Comparison of ENCODE assay signal across 23 cellular contexts in the genomic region with DNA sequence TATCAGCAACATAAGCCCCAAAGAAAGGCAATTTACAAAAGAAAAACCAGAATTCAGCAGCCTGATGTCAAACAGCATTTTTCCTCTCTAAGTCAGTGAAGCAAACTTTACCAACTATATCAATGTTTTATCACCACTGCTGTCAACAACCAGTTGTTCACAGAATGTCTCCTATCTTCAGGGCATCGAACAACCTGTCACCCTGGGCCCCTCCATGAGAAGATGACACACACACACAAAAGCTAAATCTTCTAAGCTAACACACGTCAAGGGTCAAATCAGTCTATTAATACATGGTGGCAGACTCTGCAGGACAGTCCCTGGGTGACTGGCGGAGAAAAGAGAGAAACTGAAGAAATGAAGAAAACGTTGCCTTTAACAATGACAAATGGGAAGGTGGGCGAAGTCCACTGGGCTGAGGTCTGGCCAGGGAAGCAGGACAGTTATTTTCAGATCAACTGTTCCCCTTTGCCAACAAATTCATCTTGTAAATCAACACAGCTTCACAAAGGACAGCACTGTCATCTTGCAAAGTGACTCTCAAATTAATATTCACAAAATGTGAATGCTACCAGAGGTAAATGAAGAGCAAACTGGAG. TPM values are rescaled to one million over a fixed set of nuclear protein-coding genes. Genes with fewer than 3 reads are reported as not detected.
DNase-seq lines count a peak whose midpoint lies in the region; FAIRE-seq and TF ChIP-seq lines count a peak whose summit lies in the region.
"Had no signal": no experiment of that assay in that cellular context is flagged by ENCODE, and none has a peak within 500 bp of the region (broad histone marks: within the 10 kb centered on the region; RNA-seq: fewer than 3 reads in every experiment).

No MANE protein-coding gene starts in this region.

- H3K56ac ChIP-seq in H9 (ENCODE audit: insufficient read length, low read depth, low read length) = no peak overlapping the region

- H3K4me3 Mint-ChIP-seq in H9 (no peak overlapping the region), astrocyte (ENCODE audit: unreplicated experiment) (no peak overlapping the region)
- H3K4me3 Mint-ChIP-seq: CD4-positive, alpha-beta memory T cell had no signal

- FAIRE-seq in astrocyte (lab: Jason Lieb, UNC) = no peak
- FAIRE-seq: A549, GM12878, GM18507, H1 had no signal

- H3K79me2 ChIP-seq in H9 (ENCODE audit: insufficient read depth, low read length) (peaks cover 12% of the 10 kb centered on the region; the same call in 1 of the 2 replicates), astrocyte (ENCODE audit: insufficient read depth, low read length) (peaks cover 100% of the 10 kb centered on the region), hepatocyte (peaks cover 99% of the 10 kb centered on the region)

- no peaks in the 10 kb centered on the region for H3K27me3 Mint-ChIP-seq in H9 (ENCODE audit: low read depth)
- no peaks in the 10 kb centered on the region for H3K27me3 Mint-ChIP-seq in astrocyte (ENCODE audit: low read depth, unreplicated experiment)
- H3K27me3 Mint-ChIP-seq: CD4-positive, alpha-beta memory T cell had no signal

- H3K36me3 ChIP-seq in astrocyte (ENCODE audit: insufficient read depth, low read length) (peaks cover 41% of the 10 kb centered on the region), hepatocyte (replicated peaks; ENCODE audit: insufficient read depth, low read depth) (no peaks in the 10 kb centered on the region)

- H4K91ac ChIP-seq in H9 (ENCODE audit: insufficient read length, low read depth, low read length) = no peak overlapping the region

- H3K27ac Mint-ChIP-seq in H9 (peak overlapping the region in 2 of 3 experiments; percentile 4 to 7; a peak in 1 of 7 replicates), astrocyte (ENCODE audit: unreplicated experiment) (peak overlapping the region; percentile 84)
- H3K27ac Mint-ChIP-seq: CD4-positive, alpha-beta memory T cell had no signal

- H2BK20ac ChIP-seq in H9 (ENCODE audit: low read depth, low read length, poor library complexity, severe bottlenecking) = no peak overlapping the region

- no peak overlapping the region for H3K18ac ChIP-seq in H9 (ENCODE audit: insufficient read length, low read depth, low read length)

- no peak overlapping the region for H2AFZ ChIP-seq in H9 (ENCODE audit: low read length)
- no peak overlapping the region for H2AFZ ChIP-seq in astrocyte (ENCODE audit: low read depth, low read length)
- no peak overlapping the region for H2AFZ ChIP-seq in hepatocyte

- H3K14ac ChIP-seq in H9 (ENCODE audit: insufficient read depth, low read length) = no peak overlapping the region

- H3K9me3 ChIP-seq in H9 (ENCODE audit: control insufficient read depth, low read depth, low read length) (no peaks in the 10 kb centered on the region), astrocyte (ENCODE audit: insufficient read depth, low read depth, low read length) (no peaks in the 10 kb centered on the region), hepatocyte (ENCODE audit: low read depth) (no peaks in the 10 kb centered on the region)
- H3K9me3 ChIP-seq: A549 had no signal

- H2AK5ac ChIP-seq in H9 (ENCODE audit: insufficient read length, low read length) = no peak overlapping the region

- H2BK15ac ChIP-seq in H9 (ENCODE audit: low read depth, low read length) = no peak overlapping the region

- H3K9me3 Mint-ChIP-seq in H9 (no peaks in the 10 kb centered on the region; a peak in 1 of 5 replicates), astrocyte (ENCODE audit: unreplicated experiment) (no peaks in the 10 kb centered on the region)

- H3K9ac ChIP-seq in H9 (ENCODE audit: extremely low read depth, insufficient read length, low read length) (no peak overlapping the region), astrocyte (ENCODE audit: low read length) (no peak overlapping the region)

- no peak overlapping the region for H4K8ac ChIP-seq in H9 (replicated peaks; ENCODE audit: insufficient read length, low read depth, low read length)

- H2BK12ac ChIP-seq in H9 (ENCODE audit: insufficient read length, low read depth, low read length) = no peak overlapping the region

- H2BK120ac ChIP-seq in H9 (ENCODE audit: low read depth, low read length, poor library complexity, severe bottlenecking) = no peak overlapping the region

- WGBS in H9 (ENCODE audit: extremely low coverage, insufficient read length, low lambda C conversion rate) = no CpG with 5 or more reads among the region's 5 CpGs
- WGBS in hepatocyte (ENCODE audit: low lambda C conversion rate, missing lambda C conversion rate) = 70% methylated on average over 5 of the region's 5 CpGs

- H3K4me2 ChIP-seq in H9 (ENCODE audit: insufficient read depth, insufficient read length, low read length) (no peak overlapping the region), astrocyte (ENCODE audit: low read length) (no peak overlapping the region), hepatocyte (peak overlapping the region; percentile 17)
- H3K4me2 ChIP-seq: A549 had no signal

- H3K9me2 ChIP-seq in hepatocyte (replicated peaks; ENCODE audit: insufficient read depth) = no peaks in the 10 kb centered on the region

- no peak overlapping the region for H2BK5ac ChIP-seq in H9 (ENCODE audit: insufficient read length, low read length)

- no peak overlapping the region for H3K4ac ChIP-seq in H9 (ENCODE audit: low read depth, low read length)

- no peak overlapping the region for H3T11ph ChIP-seq in H9 (ENCODE audit: low read length)

- no peak overlapping the region for H3K4me3 ChIP-seq in astrocyte (ENCODE audit: insufficient read depth, low read depth, low read length)
- no peak overlapping the region for H3K4me3 ChIP-seq in hepatocyte
- H3K4me3 ChIP-seq: A549, GM12878 had no signal

- H3K36me3 Mint-ChIP-seq in H9 (ENCODE audit: insufficient read depth in 1 of 3, low read depth in 3 of 3) (peaks cover 45 to 46% (median 45%) of the 10 kb centered on the region in 3 experiments), astrocyte (ENCODE audit: low read depth, unreplicated experiment) (peaks cover 53% of the 10 kb centered on the region)
- H3K36me3 Mint-ChIP-seq: CD4-positive, alpha-beta memory T cell had no signal

- H4K20me1 ChIP-seq in H9 (ENCODE audit: control insufficient read depth, insufficient read depth, insufficient read length) (no peaks in the 10 kb centered on the region), astrocyte (ENCODE audit: insufficient read depth, low read length) (peaks cover 100% of the 10 kb centered on the region), hepatocyte (ENCODE audit: insufficient read depth, poor library complexity, severe bottlenecking) (peaks cover 61% of the 10 kb centered on the region)

- no peaks in the 10 kb centered on the region for H3K4me1 ChIP-seq in H9 (ENCODE audit: insufficient read depth, low read length)
- H3K4me1 ChIP-seq in astrocyte (ENCODE audit: insufficient read depth, low read length) = peaks cover 6% of the 10 kb centered on the region
- H3K4me1 ChIP-seq in hepatocyte (ENCODE audit: insufficient read depth) = peaks cover 8% of the 10 kb centered on the region

- H3K23me2 ChIP-seq in H9 (ENCODE audit: insufficient read length, low read depth, low read length, poor library complexity, severe bottlenecking) = no peaks in the 10 kb centered on the region

- DNase-seq in H9 (no peak), astrocyte (ENCODE audit: low read depth) (no peak), hepatocyte (ENCODE audit: low spot score) (no peak), retina (peak; percentile 15), putamen (ENCODE audit: low spot score) (no peak), DMS114 treated with DMSO at 0.1 percent for 48 hours (lab: John Stamatoyannopoulos, UW; ENCODE audit: unreplicated experiment) (no peak), NCI-H2029 treated with DMSO at 0.1 percent for 48 hours (lab: John Stamatoyannopoulos, UW) (no peak), NK-92 (lab: John Stamatoyannopoulos, UW; ENCODE audit: unreplicated experiment) (no peak)
- DNase-seq: Calu3; CD4-positive, alpha-beta memory T cell; DMS53; EL; KG1; MV-4-11; NCI-H1694 treated with DMSO at 0.1 percent for 48 hours; NCI-H2107; NCI-H226; NCI-H524; PC-3 had no signal

- H3K23ac ChIP-seq in H9 (ENCODE audit: insufficient read length, low read depth, low read length) = no peak overlapping the region

- no peak overlapping the region for H4K5ac ChIP-seq in H9 (ENCODE audit: insufficient read length, low read depth, low read length)

- TF ChIP-seq CTCF in H9 (conservative IDR thresholded peaks at IDR 0.05) (no peak), astrocyte (IDR thresholded peaks at IDR 0.05; ENCODE audit: insufficient read depth, low read depth, low read length) (no peak), hepatocyte (IDR thresholded peaks at IDR 0.05; ENCODE audit: poor library complexity) (no peak)

- peaks cover 31 to 36% of the 10 kb centered on the region in 2 experiments for H3K4me1 Mint-ChIP-seq in H9
- peaks cover 47% of the 10 kb centered on the region for H3K4me1 Mint-ChIP-seq in astrocyte (ENCODE audit: low read depth, unreplicated experiment)
- H3K4me1 Mint-ChIP-seq: CD4-positive, alpha-beta memory T cell had no signal

- H3K27me3 ChIP-seq in H9 (ENCODE audit: insufficient read depth, low read length) (no peaks in the 10 kb centered on the region), astrocyte (ENCODE audit: insufficient read depth, low read length) (no peaks in the 10 kb centered on the region), hepatocyte (no peaks in the 10 kb centered on the region)

- peaks cover 4% of the 10 kb centered on the region for H3K79me1 ChIP-seq in H9 (ENCODE audit: insufficient read depth, low read depth, low read length, poor library complexity, severe bottlenecking)

- H3K27ac ChIP-seq in H9 (ENCODE audit: insufficient read length, low read depth, low read length) (no peak overlapping the region), astrocyte (ENCODE audit: low read depth, low read length) (no peak overlapping the region), hepatocyte (peak overlapping the region; percentile 23)
- H3K27ac ChIP-seq: A549 had no signal

RNA-seq across cellular contexts. Expression of a gene that starts 13.0 kb away (rescaled TPM):
- 157 and 173 TPM in 2 replicates for total RNA-seq in H9 (2021)
- total RNA-seq in astrocyte = 590 and 591 TPM in 2 replicates
- 156 and 168 TPM in 2 replicates for total RNA-seq in hepatocyte
- polyA plus RNA-seq in hepatocyte = 33.9 and 35.3 TPM in 2 replicates
- total RNA-seq: CD4-positive, alpha-beta memory T cell had no signal
- polyA plus RNA-seq: CD4-positive, alpha-beta memory T cell had no signal
